8 cellular contexts compared by ENCODE assay signal in genomic region chr12:18320036-18320617, GRCh38. TPM values are rescaled to one million over a fixed set of nuclear protein-coding genes. Genes with fewer than 3 reads are reported as not detected.
DNase-seq lines count a peak whose midpoint lies in the region; ATAC-seq, FAIRE-seq and TF ChIP-seq lines count a peak whose summit lies in the region.

No MANE protein-coding gene starts in this region.

- H3K79me2 ChIP-seq in HepG2 (ENCODE audit: insufficient read depth, low read length) = no peaks in the 10 kb centered on the region

- WGBS in HepG2 (ENCODE audit: low lambda C conversion rate) = 9% methylated on average over 6 of the region's 6 CpGs

- intact Hi-C loops in breast epithelium (cut with DNase I; ENCODE audit: low total_unique reads) = loop anchor here (1.0 kb wide), 1 partner anchor 14 kb away; no protein-coding TSS in a partner anchor
- intact Hi-C loops in HepG2 (cut with micrococcal nuclease; ENCODE audit: unreplicated experiment) = loop anchor here (1.0 kb wide), 2 partner anchors 70 to 180 kb away; no protein-coding TSS in a partner anchor
- intact Hi-C loops in CD4-positive, alpha-beta T cell (cut with DNase I, micrococcal nuclease) = no loop called here

- H4K20me1 ChIP-seq in HepG2 (ENCODE audit: insufficient read depth, low read length) = no peaks in the 10 kb centered on the region

- TF ChIP-seq CTCF in breast epithelium (IDR thresholded peaks at IDR 0.05) = peak in 2 of 3 donors; percentile 52 to 67
- peak; percentile 73 for TF ChIP-seq CTCF in HepG2 (CRISPR knock-in tag; IDR thresholded peaks at IDR 0.05)
- no peak for TF ChIP-seq CTCF in CD4-positive, alpha-beta T cell (IDR thresholded peaks at IDR 0.05)

- H3K9me3 ChIP-seq in breast epithelium = no peaks in the 10 kb centered on the region
- H3K9me3 ChIP-seq in HepG2 (ENCODE audit: low read length) = no peaks in the 10 kb centered on the region
- no peaks in the 10 kb centered on the region for H3K9me3 ChIP-seq in CD4-positive, alpha-beta T cell (ENCODE audit: control insufficient read depth, low read length)

- H3K4me3 Mint-ChIP-seq in CD4-positive, alpha-beta T cell = no peak overlapping the region
- H3K4me3 Mint-ChIP-seq in activated T-cell treated with anti-CD3 and anti-CD28 coated beads, Interleukin-2, amount 50 U/mL, for 24 hours = no peak overlapping the region

- TF ChIP-seq EP300 in HepG2 (IDR thresholded peaks at IDR 0.05; ENCODE audit: low read depth in 2 of 2, low read length in 2 of 2) (no peak), HepG2 (CRISPR knock-in tag; IDR thresholded peaks at IDR 0.05; ENCODE audit: borderline replicate concordance) (no peak)

- H3K36me3 ChIP-seq in breast epithelium (no peaks in the 10 kb centered on the region), HepG2 (replicated peaks in 1 of 2; ENCODE audit: control insufficient read depth in 1 of 2, insufficient read depth in 2 of 2, low read length in 2 of 2) (no peaks in the 10 kb centered on the region)

- POLR2A ChIA-PET in HepG2 (lab: Yijun Ruan, JAX) = no interaction called here
- POLR2A ChIA-PET in CD4-positive, alpha-beta T cell (lab: Charles Lee) = no interaction called here

- H3K4me1 ChIP-seq in breast epithelium (no peaks in the 10 kb centered on the region), HepG2 (ENCODE audit: insufficient read depth, low read length) (no peaks in the 10 kb centered on the region)

- H2AFZ ChIP-seq in HepG2 (ENCODE audit: low read length) = no peak overlapping the region

- no peaks in the 10 kb centered on the region for H3K9me3 Mint-ChIP-seq in CD4-positive, alpha-beta T cell
- peaks cover under 1% of the 10 kb centered on the region for H3K9me3 Mint-ChIP-seq in activated T-cell treated with anti-CD3 and anti-CD28 coated beads, Interleukin-2, amount 50 U/mL, for 24 hours

- H3K27me3 ChIP-seq in breast epithelium (no peaks in the 10 kb centered on the region), HepG2 (ENCODE audit: control insufficient read depth in 1 of 2, insufficient read depth in 2 of 2, low read length in 2 of 2) (no peaks in the 10 kb centered on the region)
- no peaks in the 10 kb centered on the region for H3K27me3 ChIP-seq in CD4-positive, alpha-beta T cell (ENCODE audit: control insufficient read depth, insufficient read depth, low read length)

- in situ Hi-C loops in HepG2 (cut with HindIII; ENCODE audit: extremely low pct_ligation_motif_present, low pct_unique_long_range_greater_than_20kb) = loop anchor here (10.0 kb wide), 1 partner anchor 175 kb away; no protein-coding TSS in a partner anchor

- H3K4me3 ChIP-seq in breast epithelium (no peak overlapping the region), HepG2 (replicated peaks in 1 of 3; ENCODE audit: insufficient read depth in 1 of 3, low read depth in 2 of 3, low read length in 3 of 3) (no peak overlapping the region)

- TF ChIP-seq POLR2A in breast epithelium (IDR thresholded peaks at IDR 0.05) = no peak
- TF ChIP-seq POLR2A in HepG2 (IDR thresholded peaks at IDR 0.05; ENCODE audit: insufficient read depth in 1 of 2, low read depth in 2 of 2, low read length in 2 of 2) = no peak

- CTCF ChIA-PET in HepG2 (lab: Yijun Ruan, JAX; ENCODE audit: low intra/inter-chr PET ratio, low total read pairs) = interaction anchor here (2.0 to 2.2 kb wide), 2 partner anchors 70 to 180 kb away, joined by 9 to 18 read pairs; no protein-coding TSS in a partner anchor
- CTCF ChIA-PET in CD4-positive, alpha-beta T cell (lab: Charles Lee) = no interaction called here

- no peak overlapping the region for H3K27ac Mint-ChIP-seq in CD4-positive, alpha-beta T cell
- no peak overlapping the region for H3K27ac Mint-ChIP-seq in activated T-cell treated with anti-CD3 and anti-CD28 coated beads, Interleukin-2, amount 50 U/mL, for 24 hours

- no peaks in the 10 kb centered on the region for H3K27me3 Mint-ChIP-seq in CD4-positive, alpha-beta T cell
- no peaks in the 10 kb centered on the region for H3K27me3 Mint-ChIP-seq in activated T-cell treated with anti-CD3 and anti-CD28 coated beads, Interleukin-2, amount 50 U/mL, for 24 hours

- H3K4me1 Mint-ChIP-seq in CD4-positive, alpha-beta T cell (ENCODE audit: low read depth) = no peaks in the 10 kb centered on the region
- H3K4me1 Mint-ChIP-seq in activated T-cell treated with anti-CD3 and anti-CD28 coated beads, Interleukin-2, amount 50 U/mL, for 24 hours (ENCODE audit: low read depth) = no peaks in the 10 kb centered on the region

- no peaks in the 10 kb centered on the region for H3K36me3 Mint-ChIP-seq in CD4-positive, alpha-beta T cell (ENCODE audit: low read depth)
- H3K36me3 Mint-ChIP-seq in activated T-cell treated with anti-CD3 and anti-CD28 coated beads, Interleukin-2, amount 50 U/mL, for 24 hours (ENCODE audit: low read depth) = no peaks in the 10 kb centered on the region

- TF ChIP-seq RAD21 in HepG2 (CRISPR knock-in tag; IDR thresholded peaks at IDR 0.05) = 0 out of 2 replicates have a peak, but pooled peaks have one; percentile 28

- peak; percentile 60 for FAIRE-seq in HepG2 (lab: Jason Lieb, UNC)

- ATAC-seq in GM18867 (IDR thresholded peaks at IDR 0.05; ENCODE audit: unreplicated experiment) = peak; percentile 92
- ATAC-seq in HepG2 = peak; percentile 99
- ATAC-seq in CD4-positive, alpha-beta T cell (ENCODE audit: poor library complexity) = no peak
- ATAC-seq in GM21576 (IDR thresholded peaks at IDR 0.05; ENCODE audit: unreplicated experiment) = no peak

- H3K27ac ChIP-seq in breast epithelium (no peak overlapping the region), HepG2 (ENCODE audit: extremely low read length, insufficient read depth, low read length) (no peak overlapping the region)
- H3K27ac ChIP-seq in CD4-positive, alpha-beta T cell (ENCODE audit: low read depth, low read length) = no peak overlapping the region

- no peak overlapping the region for H3K9ac ChIP-seq in HepG2 (ENCODE audit: insufficient read depth, low read depth, low read length)

- no TSS peak for BruUV-seq in HepG2 (replicated peaks; lab: Mats Ljungman, UMichigan)

- no peak overlapping the region for H3K4me2 ChIP-seq in HepG2 (ENCODE audit: low read depth, low read length)

- peak; percentile 64 for DNase-seq in A172 (ENCODE audit: low spot score)
- DNase-seq in NCI-H226 = peak; percentile 89
- DNase-seq in breast epithelium (ENCODE audit: low spot score in 2 of 2) = no peak
- DNase-seq in HepG2 (ENCODE audit: low spot score) = peak; percentile 74
- DNase-seq in CD4-positive, alpha-beta T cell = no peak
- DNase-seq in activated T-cell treated with anti-CD3 and anti-CD28 coated beads, Interleukin-2, amount 50 U/mL, for 24 hours = no peak

TF ChIP-seq in HepG2, 621 proteins besides CTCF, POLR2A, EP300 and RAD21 (continues in another document):
- TF ChIP-seq ZBTB46 (CRISPR knock-in tag; IDR thresholded peaks at IDR 0.05; ENCODE audit: borderline replicate concordance) (no peak), DMAP1 (CRISPR knock-in tag; IDR thresholded peaks at IDR 0.05) (no peak), ZFX (CRISPR knock-in tag; IDR thresholded peaks at IDR 0.05; ENCODE audit: low read depth) (no peak), ZNF720 (CRISPR knock-in tag; IDR thresholded peaks at IDR 0.05) (no peak), REXO4 (CRISPR knock-in tag; IDR thresholded peaks at IDR 0.05; ENCODE audit: borderline replicate concordance) (no peak), SMARCE1 (IDR thresholded peaks at IDR 0.05; ENCODE audit: borderline replicate concordance) (no peak), ZNF329 (CRISPR knock-in tag; IDR thresholded peaks at IDR 0.05; ENCODE audit: low read depth) (no peak), ZNF136 (CRISPR knock-in tag; IDR thresholded peaks at IDR 0.05; ENCODE audit: low read depth) (no peak), GPN1 (CRISPR knock-in tag; IDR thresholded peaks at IDR 0.05; ENCODE audit: borderline replicate concordance) (no peak), FOXA3 (CRISPR knock-in tag; IDR thresholded peaks at IDR 0.05) (no peak)

RNA-seq across cellular contexts. Expression of gene PIK3C2G, which starts 58.8 kb away (rescaled TPM):
- not detected in 2 replicates for total RNA-seq in A172 (2014; rRNA removed; shearing (Covaris generic))
- total RNA-seq in breast epithelium (100 to 1,000 TPM in 1 of 3 donors, 10 to 100 TPM in 1, under 1 TPM in 1; 0.16 to 164 (median 35.1) TPM), HepG2 (2016; rRNA removed; fragmentation: Illumina TruSeq; extraction: Trizol) (not detected in 2 replicates)
- total RNA-seq in HepG2 (2016; cell fraction: cytosol; rRNA removed; fragmentation: Illumina TruSeq; extraction: Trizol; ENCODE audit: low read depth) = not detected in 2 replicates
- total RNA-seq in HepG2 (2016; cell fraction: insoluble cytoplasmic fraction; rRNA removed; fragmentation: Illumina TruSeq; extraction: Trizol) = not detected in 2 replicates
- total RNA-seq in HepG2 (2016; cell fraction: membrane; rRNA removed; fragmentation: Illumina TruSeq; extraction: Trizol) = not detected in 2 replicates
- total RNA-seq in HepG2 (2016; cell fraction: nucleus; rRNA removed; fragmentation: Illumina TruSeq; extraction: Trizol) = not detected in 2 replicates
- not detected in 2 replicates for polyA plus RNA-seq in HepG2 (2011; rRNA removed)
- not detected in 2 replicates for polyA plus RNA-seq in HepG2 (2011; cell fraction: cytosol; rRNA removed)
- not detected in 2 replicates for polyA plus RNA-seq in HepG2 (2011; cell fraction: nucleus; rRNA removed)
- not detected in 2 replicates for polyA plus RNA-seq in HepG2 (2012)
- polyA plus RNA-seq in HepG2 (2016; cell fraction: cytosol; fragmentation: Illumina TruSeq; extraction: Trizol; ENCODE audit: low read depth) = not detected in 2 replicates
- polyA plus RNA-seq in HepG2 (2016; cell fraction: insoluble cytoplasmic fraction; fragmentation: Illumina TruSeq; extraction: Trizol; ENCODE audit: low read depth) = not detected in 2 replicates
- not detected in 2 replicates for polyA plus RNA-seq in HepG2 (2016; cell fraction: membrane; fragmentation: Illumina TruSeq; extraction: Trizol; ENCODE audit: low read depth)
- not detected in 2 replicates for polyA plus RNA-seq in HepG2 (2016; cell fraction: nucleus; fragmentation: Illumina TruSeq; extraction: Trizol; ENCODE audit: insufficient read depth, low read depth)
- not detected in 2 replicates for polyA minus RNA-seq in HepG2 (2011; rRNA and poly(A)+ RNA removed; ENCODE audit: low replicate concordance)
- not detected in 2 replicates for polyA minus RNA-seq in HepG2 (2011; cell fraction: cytosol; rRNA and poly(A)+ RNA removed)
- polyA minus RNA-seq in HepG2 (2011; cell fraction: nucleus; rRNA and poly(A)+ RNA removed) = not detected in 2 replicates
- not detected for total RNA-seq in CD4-positive, alpha-beta T cell

Comparison
In these comparisons a context has a peak if more than half of its experiments do, and no peak if none do; other contexts are left out.
1. DNase-seq: peak in A172 (single experiment), NCI-H226 (single experiment) and HepG2 (single experiment); none in breast epithelium (0 of 2), CD4-positive, alpha-beta T cell (0 of 10) and activated T-cell treated with anti-CD3 and anti-CD28 coated beads, Interleukin-2, amount 50 U/mL, for 24 hours (single experiment).
2. ATAC-seq: peak in GM18867 (single experiment) and HepG2 (single experiment); none in CD4-positive, alpha-beta T cell (single experiment) and GM21576 (single experiment).
3. intact Hi-C loops: an anchor here in breast epithelium (1.0 kb wide) and HepG2 (1.0 kb wide); none called in CD4-positive, alpha-beta T cell.